Comparison of ENCODE assay signal across 22 cellular contexts in the genomic region with DNA sequence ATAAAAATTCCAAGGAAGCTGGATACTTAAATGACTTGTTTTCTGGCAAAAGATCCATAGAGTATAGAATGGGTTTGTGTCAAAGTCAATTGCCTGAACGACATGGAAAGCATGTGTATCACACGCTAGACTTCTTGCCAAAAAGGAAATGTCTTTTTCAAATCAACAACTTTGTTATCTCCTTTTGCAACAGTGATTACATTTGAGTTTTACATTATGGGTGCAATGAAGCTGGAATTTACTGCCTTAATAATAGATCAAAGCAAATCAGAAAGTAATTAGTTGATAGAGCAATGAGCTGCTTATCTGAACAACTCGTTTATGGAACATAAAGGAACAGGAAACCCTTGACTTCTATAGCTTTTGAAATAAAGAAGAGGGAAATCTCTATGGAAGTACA.
"Had no signal": no experiment of that assay in that cellular context is flagged by ENCODE, and none has a peak within 500 bp of the region (broad histone marks: within the 10 kb centered on the region; RNA-seq: fewer than 3 reads in every experiment).

No MANE protein-coding gene starts in this region.

- H3K27me3 ChIP-seq: esophagus muscularis mucosa, heart left ventricle, right lobe of liver, upper lobe of left lung had no signal

- H3K27ac ChIP-seq: esophagus muscularis mucosa, heart left ventricle, left ventricle myocardium inferior, parathyroid adenoma, skin epidermis, thoracic aorta, upper lobe of left lung had no signal

- DNase-seq: activated CD4-positive, alpha-beta T cell treated with anti-CD3 and anti-CD28 coated beads, Interleukin-2, amount 10 ng/mL, durations not matched to agents 7 days and 5 days; activated CD8-positive, alpha-beta memory T cell treated with anti-CD3 and anti-CD28 coated beads, Interleukin-2, amount 10 ng/mL, durations not matched to agents 7 days and 5 days; activated CD8-positive, alpha-beta T cell treated with anti-CD3 and anti-CD28 coated beads for 36 hours; activated gamma-delta T cell; activated naive CD4-positive, alpha-beta T cell treated with anti-CD3 and anti-CD28 coated beads, Interleukin-2, amount 50 U/mL, for 16 hours; activated naive CD8-positive, alpha-beta T cell treated with anti-CD3 and anti-CD28 coated beads, Interleukin-2, amount 50 U/mL, for 24 hours; activated T-cell treated with anti-CD3 and anti-CD28 coated beads for 4 hours; effector memory CD8-positive, alpha-beta T cell; heart left ventricle; left ventricle myocardium inferior; mammary epithelial cell; nephron progenitor cell; right lobe of liver; stimulated activated CD4-positive, alpha-beta T cell treated with anti-CD3 and anti-CD28 coated beads, Interleukin-15, amount 100 ng/mL, for 24 hours; stimulated activated naive CD4-positive, alpha-beta T cell; upper lobe of left lung had no signal

- H3K4me1 ChIP-seq: esophagus muscularis mucosa, heart left ventricle, left ventricle myocardium inferior, parathyroid adenoma had no signal

- ATAC-seq: activated CD4-positive, CD25-positive, alpha-beta regulatory T cell treated with anti-CD3 and anti-CD28 coated beads, Interleukin-2, amount 50 U/mL, for 24 hours; activated CD8-positive, alpha-beta memory T cell treated with anti-CD3 and anti-CD28 coated beads, Interleukin-2, amount 10 ng/mL, durations not matched to agents 7 days and 5 days; activated CD8-positive, alpha-beta T cell treated with anti-CD3 and anti-CD28 coated beads for 36 hours; activated naive CD8-positive, alpha-beta T cell treated with anti-CD3 and anti-CD28 coated beads, Interleukin-2, amount 50 U/mL, for 24 hours; effector memory CD8-positive, alpha-beta T cell; heart left ventricle; right lobe of liver; SK-N-SH treated with all-trans-retinoic acid at 6 μM for 48 hours had no signal

- H2AFZ ChIP-seq: parathyroid adenoma had no signal

- H3K4me3 ChIP-seq: esophagus muscularis mucosa, heart left ventricle, left ventricle myocardium inferior, right lobe of liver, skin epidermis, thoracic aorta, upper lobe of left lung had no signal

- H3K9me3 ChIP-seq: right lobe of liver, thoracic aorta, upper lobe of left lung had no signal

- H3K36me3 ChIP-seq: esophagus muscularis mucosa, heart left ventricle, left ventricle myocardium inferior, right lobe of liver, thoracic aorta, upper lobe of left lung had no signal

- H3K79me2 ChIP-seq: parathyroid adenoma had no signal
